In genomic region chr5:96941140-96941539, GRCh38 we compare ENCODE assay signal across 16 cellular contexts. TPM values are rescaled to one million over a fixed set of nuclear protein-coding genes. Genes with fewer than 3 reads are reported as not detected.
DNase-seq lines count a peak whose midpoint lies in the region; ATAC-seq, FAIRE-seq and TF ChIP-seq lines count a peak whose summit lies in the region.
"Had no signal": no experiment of that assay in that cellular context is flagged by ENCODE, and none has a peak within 500 bp of the region (broad histone marks: within the 10 kb centered on the region; RNA-seq: fewer than 3 reads in every experiment).

No MANE protein-coding gene starts in this region.

- in situ Hi-C loops in GM12878 (cut with MboI) = no loop called here

- no peaks in the 10 kb centered on the region for H3K36me3 ChIP-seq in CD8-positive, alpha-beta memory T cell (ENCODE audit: insufficient read depth, low read length)
- peaks cover 0 to 7% of the 10 kb centered on the region in 2 experiments; a peak in 2 of 4 replicates for H3K36me3 ChIP-seq in GM12878 (ENCODE audit: control insufficient read depth in 2 of 2, insufficient read depth in 2 of 2, low read length in 1 of 2)
- no peaks in the 10 kb centered on the region for H3K36me3 ChIP-seq in colonic mucosa
- H3K36me3 ChIP-seq: HAP-1 had no signal

- CTCF ChIA-PET in CD8-positive, alpha-beta memory T cell (lab: Charles Lee) = interaction anchor here (1.0 to 1.3 kb wide), 2 partner anchors 63 to 72 kb away, joined by 3 to 4 read pairs; no protein-coding TSS in a partner anchor
- CTCF ChIA-PET in T-cell (lab: Charles Lee) = interaction anchor here in 1 of 2 donors (1.5 to 1.7 kb wide), 2 partner anchors 22 to 72 kb away, joined by 4 to 8 read pairs; no protein-coding TSS in a partner anchor
- CTCF ChIA-PET in GM12878 (lab: Yijun Ruan, JAX) = interaction anchor here (1.2 to 1.9 kb wide), 5 partner anchors 20 to 224 kb away, joined by 3 to 17 read pairs (median 4); partner anchors contain the start of gene LIX1

- H3K27ac ChIP-seq in CD8-positive, alpha-beta memory T cell (ENCODE audit: low read depth, low read length) = no peak overlapping the region
- H3K27ac ChIP-seq in GM12878 (ENCODE audit: control insufficient read depth, insufficient read depth) = no peak overlapping the region
- no peak overlapping the region for H3K27ac ChIP-seq in colonic mucosa
- H3K27ac ChIP-seq: BLaER1, PC-9 had no signal

- H2AFZ ChIP-seq in GM12878 (ENCODE audit: control insufficient read depth, low read depth, low read length) = no peak overlapping the region
- H2AFZ ChIP-seq: PC-9 had no signal

- H3K4me1 ChIP-seq in CD8-positive, alpha-beta memory T cell (ENCODE audit: insufficient read depth, low read length) = peaks cover 70% of the 10 kb centered on the region
- H3K4me1 ChIP-seq in GM12878 (ENCODE audit: control insufficient read depth, insufficient read depth, low read length) (peaks cover 5% of the 10 kb centered on the region; the same call in 1 of the 2 replicates), colonic mucosa (peaks cover 7% of the 10 kb centered on the region)

- POLR2A ChIA-PET in CD8-positive, alpha-beta memory T cell (lab: Charles Lee) = no interaction called here
- POLR2A ChIA-PET in T-cell (lab: Charles Lee) = interaction anchor here (0.5 to 0.9 kb wide), 2 partner anchors 24 to 49 kb away, joined by 3 to 5 read pairs; no protein-coding TSS in a partner anchor
- POLR2A ChIA-PET in GM12878 (lab: Charles Lee) = interaction anchor here (0.6 to 7.5 kb wide), 3 partner anchors 19 to 87 kb away, joined by 3 to 65 read pairs (median 3); no protein-coding TSS in a partner anchor

- no peak for TF ChIP-seq POLR2A in GM12878 (IDR thresholded peaks at IDR 0.05; ENCODE audit: low read depth, low read length)

- no peaks in the 10 kb centered on the region for H3K9me3 ChIP-seq in CD8-positive, alpha-beta memory T cell (ENCODE audit: low read length)
- H3K9me3 ChIP-seq in GM12878 (replicated peaks; ENCODE audit: control insufficient read depth, insufficient read depth, low read length) (no peaks in the 10 kb centered on the region), colonic mucosa (no peaks in the 10 kb centered on the region)
- H3K9me3 ChIP-seq: HAP-1 had no signal

- FAIRE-seq in GM12878 (lab: Jason Lieb, UNC) = no peak
- FAIRE-seq: GM12891 had no signal

- no peak overlapping the region for H3K4me3 ChIP-seq in CD8-positive, alpha-beta memory T cell (ENCODE audit: low read length)
- H3K4me3 ChIP-seq in GM12878 (no peak overlapping the region), colonic mucosa (no peak overlapping the region)
- H3K4me3 ChIP-seq: BLaER1, HAP-1, PC-9 had no signal

- SMC1A ChIA-PET in GM12878 (lab: Charles Lee; ENCODE audit: uncharacterized antibody, unreplicated experiment) = interaction anchor here (0.6 to 4.3 kb wide), 11 partner anchors 8 to 165 kb away, joined by 3 to 25 read pairs (median 5); no protein-coding TSS in a partner anchor

- no peak for TF ChIP-seq RAD21 in GM12878 (IDR thresholded peaks at IDR 0.05; ENCODE audit: insufficient read depth, low read depth, low read length)

- no peaks in the 10 kb centered on the region; the same call in 1 of the 2 replicates for H4K20me1 ChIP-seq in GM12878 (ENCODE audit: control insufficient read depth, insufficient read depth)

- intact Hi-C loops in GM12878 (cut with micrococcal nuclease; ENCODE audit: unreplicated experiment) = no loop called here
- intact Hi-C loops in colonic mucosa (cut with DNase I) = no loop called here

- H3K27me3 Mint-ChIP-seq in CD8-positive, alpha-beta memory T cell = no peaks in the 10 kb centered on the region
- no peaks in the 10 kb centered on the region for H3K27me3 Mint-ChIP-seq in T-cell
- H3K27me3 Mint-ChIP-seq in natural killer cell treated with Interleukin-12 subunit alpha and Interleukin-12 subunit beta and Interleukin-15 and Interleukin-18, amount 100 ng/mL, for 72 hours = no peaks in the 10 kb centered on the region
- no peaks in the 10 kb centered on the region for H3K27me3 Mint-ChIP-seq in HFFc6 (ENCODE audit: insufficient read depth)

- TF ChIP-seq CTCF in GM12878 (IDR thresholded peaks at IDR 0.05 in 2 of 3, conservative IDR thresholded peaks at IDR 0.05 in 1 of 3; ENCODE audit: control insufficient read depth in 2 of 3, extremely low read depth in 1 of 3, insufficient read depth in 1 of 3, low read depth in 3 of 3, low read length in 3 of 3) = no peak
- no peak for TF ChIP-seq CTCF in HFFc6 (IDR thresholded peaks at IDR 0.05)
- TF ChIP-seq CTCF in colonic mucosa (IDR thresholded peaks at IDR 0.05) = no peak

- H3K9me3 Mint-ChIP-seq in CD8-positive, alpha-beta memory T cell = no peaks in the 10 kb centered on the region
- H3K9me3 Mint-ChIP-seq in T-cell = no peaks in the 10 kb centered on the region
- no peaks in the 10 kb centered on the region for H3K9me3 Mint-ChIP-seq in natural killer cell treated with Interleukin-12 subunit alpha and Interleukin-12 subunit beta and Interleukin-15 and Interleukin-18, amount 100 ng/mL, for 72 hours
- H3K9me3 Mint-ChIP-seq in HFFc6 = no peaks in the 10 kb centered on the region

- BruUV-seq in GM12878 (replicated peaks; lab: Mats Ljungman, UMichigan) = no TSS peak

- TF ChIP-seq EP300 in GM12878 (IDR thresholded peaks at IDR 0.05; ENCODE audit: borderline replicate concordance in 1 of 2, control insufficient read depth in 1 of 2, low read depth in 2 of 2, low read length in 2 of 2) = no peak

- H3K4me1 Mint-ChIP-seq in CD8-positive, alpha-beta memory T cell = peaks cover 74 to 88% (median 87%) of the 10 kb centered on the region in 3 donors
- H3K4me1 Mint-ChIP-seq in T-cell = peaks cover 81 to 88% (median 84%) of the 10 kb centered on the region in 3 donors
- H3K4me1 Mint-ChIP-seq in natural killer cell treated with Interleukin-12 subunit alpha and Interleukin-12 subunit beta and Interleukin-15 and Interleukin-18, amount 100 ng/mL, for 72 hours (ENCODE audit: low read depth in 2 of 2) = peaks cover 62 to 73% of the 10 kb centered on the region in 2 donors
- peaks cover 76% of the 10 kb centered on the region for H3K4me1 Mint-ChIP-seq in HFFc6 (ENCODE audit: low read depth)

- H3K27ac Mint-ChIP-seq in CD8-positive, alpha-beta memory T cell = peak overlapping the region in 6 of 8 donors; percentile 31 to 88 (median 62)
- H3K27ac Mint-ChIP-seq in T-cell (peak overlapping the region; percentile 53 to 73), HFFc6 (no peak overlapping the region)
- H3K27ac Mint-ChIP-seq in natural killer cell treated with Interleukin-12 subunit alpha and Interleukin-12 subunit beta and Interleukin-15 and Interleukin-18, amount 100 ng/mL, for 72 hours = peak overlapping the region; percentile 73 to 78

- WGBS in GM12878 (ENCODE audit: insufficient coverage, insufficient replicate concordance, low lambda C conversion rate, missing lambda C conversion rate) = 100% methylated on average over 4 of the region's 4 CpGs

- no peaks in the 10 kb centered on the region for H3K27me3 ChIP-seq in CD8-positive, alpha-beta memory T cell (ENCODE audit: insufficient read depth, low read length, poor library complexity, severe bottlenecking)
- H3K27me3 ChIP-seq in GM12878 (replicated peaks in 1 of 2; ENCODE audit: control insufficient read depth in 2 of 2, insufficient read depth in 2 of 2, low read length in 1 of 2) (no peaks in the 10 kb centered on the region), colonic mucosa (no peaks in the 10 kb centered on the region)
- H3K27me3 ChIP-seq: BLaER1 had no signal

- no peak for DNase-seq in CD8-positive, alpha-beta memory T cell
- DNase-seq in T-cell (no peak), GM12878 (ENCODE audit: low read depth, low spot score) (no peak), HFFc6 (no peak), NCI-H510A treated with DMSO at 0.1 percent for 48 hours (lab: John Stamatoyannopoulos, UW) (no peak), colonic mucosa (no peak)
- DNase-seq in natural killer cell treated with Interleukin-12 subunit alpha and Interleukin-12 subunit beta and Interleukin-15 and Interleukin-18, amount 100 ng/mL, for 72 hours (ENCODE audit: low spot score) = no peak
- DNase-seq: MV-4-11; NCI-H1436; NCI-H2081; NCI-H526 treated with DMSO at 0.1 percent for 48 hours; NK-92 treated with Interleukin-12 subunit alpha and Interleukin-12 subunit beta, amount 100 ng/mL, for 24 hours; PC-9 had no signal

- H3K79me2 ChIP-seq in GM12878 (ENCODE audit: control insufficient read depth, insufficient read depth, low read length) = peaks cover 94% of the 10 kb centered on the region

- RAD21 ChIA-PET in GM12878 (lab: Charles Lee; ENCODE audit: unreplicated experiment) = interaction anchor here (1.3 to 2.4 kb wide), 7 partner anchors 11 to 221 kb away, joined by 3 to 10 read pairs (median 4); no protein-coding TSS in a partner anchor

- peaks cover 5 to 29% (median 8%) of the 10 kb centered on the region in 3 donors for H3K36me3 Mint-ChIP-seq in CD8-positive, alpha-beta memory T cell
- H3K36me3 Mint-ChIP-seq in T-cell (peaks cover 21% of the 10 kb centered on the region), HFFc6 (ENCODE audit: low read depth) (peaks cover 15% of the 10 kb centered on the region)
- H3K36me3 Mint-ChIP-seq in natural killer cell treated with Interleukin-12 subunit alpha and Interleukin-12 subunit beta and Interleukin-15 and Interleukin-18, amount 100 ng/mL, for 72 hours = peaks cover 17% of the 10 kb centered on the region

- H3K9ac ChIP-seq in GM12878 (ENCODE audit: control insufficient read depth, insufficient read depth, low read length) = no peak overlapping the region
- H3K9ac ChIP-seq in colonic mucosa (ENCODE audit: low read depth in 2 of 2, low read length in 2 of 2) = no peak overlapping the region
- H3K9ac ChIP-seq: BLaER1 had no signal

- peak overlapping the region in 6 of 7 donors; percentile 29 to 82 (median 60) for H3K4me3 Mint-ChIP-seq in CD8-positive, alpha-beta memory T cell
- H3K4me3 Mint-ChIP-seq in T-cell (peak overlapping the region in 1 of 3 donors; percentile 70), HFFc6 (no peak overlapping the region)
- peak overlapping the region; percentile 48 for H3K4me3 Mint-ChIP-seq in natural killer cell treated with Interleukin-12 subunit alpha and Interleukin-12 subunit beta and Interleukin-15 and Interleukin-18, amount 100 ng/mL, for 72 hours

- ATAC-seq in T-cell (replicated peaks in 1 of 4) = no peak
- ATAC-seq in GM12878 = no peak
- no peak for ATAC-seq in natural killer cell treated with Interleukin-12 subunit alpha and Interleukin-12 subunit beta and Interleukin-15 and Interleukin-18, amount 100 ng/mL, for 72 hours

- H3K4me2 ChIP-seq in GM12878 (ENCODE audit: control insufficient read depth, insufficient read depth) = peak overlapping the region; percentile 42; the same call in 1 of the 2 replicates
- H3K4me2 ChIP-seq: BLaER1, PC-9 had no signal

RNA-seq across cellular contexts. Expression of gene LNPEP, which starts 5.3 kb away (rescaled TPM):
- total RNA-seq in CD8-positive, alpha-beta memory T cell = 10 to 100 TPM; 37.6 to 40.5 TPM
- 40.1 TPM for polyA plus RNA-seq in CD8-positive, alpha-beta memory T cell
- total RNA-seq in T-cell = 100 to 1,000 TPM in 1 of 5 donors, 10 to 100 TPM in 4; 82.3 to 102 (median 86.3) TPM
- total RNA-seq in GM12878 (2013; cell fraction: nucleolus; rRNA removed) = 410 and 418 TPM in 2 replicates
- 38.5 and 56.2 TPM in 2 replicates for total RNA-seq in GM12878 (2014; rRNA removed)
- total RNA-seq in GM12878 (2014; rRNA removed; fragmentation: Illumina TruSeq; extraction: Trizol) = 54.9 and 62.3 TPM in 2 replicates
- 50.8 and 51.1 TPM in 2 replicates for total RNA-seq in GM12878 (2021)
- 12.3 TPM for polyA plus RNA-seq in GM12878 (2011; ENCODE audit: low read depth)
- polyA plus RNA-seq in GM12878 (2011; rRNA removed) = 44.7 and 67.7 TPM in 2 replicates
- polyA plus RNA-seq in GM12878 (2011; cell fraction: cytosol; rRNA removed) = 15.1 and 19.2 TPM in 2 replicates
- 33.3 and 34.8 TPM in 2 replicates for polyA plus RNA-seq in GM12878 (2011; cell fraction: nucleus; rRNA removed)
- 22.3 and 26.0 TPM in 2 replicates for polyA plus RNA-seq in GM12878 (2012)
- 26.1 and 34.4 TPM in 2 replicates for polyA plus RNA-seq in GM12878 (2014; fragmentation: Illumina TruSeq; extraction: Trizol)
- polyA plus RNA-seq in GM12878 (2014; fragmentation: Nextera tagmentation; extraction: Ambion mirVana) = 1 to 10 TPM; 5.6 to 7.3 TPM
- polyA plus RNA-seq in GM12878 (2014; rRNA removed) = 17.1 and 21.0 TPM in 2 replicates
- 10 to 100 TPM; 23.2 to 23.9 TPM for polyA plus RNA-seq in GM12878 (2016; fragmentation: Nextera tagmentation; extraction: Ambion mirVana)
- 135 and 161 TPM in 2 replicates for polyA minus RNA-seq in GM12878 (2011; rRNA and poly(A)+ RNA removed)
- 48.5 and 54.1 TPM in 2 replicates for polyA minus RNA-seq in GM12878 (2011; cell fraction: cytosol; rRNA and poly(A)+ RNA removed)
- polyA minus RNA-seq in GM12878 (2011; cell fraction: nucleus; rRNA and poly(A)+ RNA removed) = 74.6 and 109 TPM in 2 replicates
- total RNA-seq in natural killer cell treated with Interleukin-12 subunit alpha and Interleukin-12 subunit beta and Interleukin-15 and Interleukin-18, amount 100 ng/mL, for 72 hours = 100 to 1,000 TPM; 108 to 180 TPM
- total RNA-seq in HFFc6 (2021; fragmentation: NEBNext Ultra II Directional; extraction: Animal tissue kit (Norgen Biotek cat#: 25700)) = 10 to 100 TPM; 20.2 to 23.9 (median 22.6) TPM
- total RNA-seq in colonic mucosa = 10 to 100 TPM; 23.7 to 34.9 TPM
